Comparison of ENCODE assay signal across 25 cellular contexts in genomic region chr11:6738590-6738989, GRCh38. TPM values are rescaled to one million over a fixed set of nuclear protein-coding genes. Genes with fewer than 3 reads are reported as not detected.
DNase-seq lines count a peak whose midpoint lies in the region; ATAC-seq and TF ChIP-seq lines count a peak whose summit lies in the region.
"Had no signal": no experiment of that assay in that cellular context is flagged by ENCODE, and none has a peak within 500 bp of the region (broad histone marks: within the 10 kb centered on the region; RNA-seq: fewer than 3 reads in every experiment).

No MANE protein-coding gene starts in this region.

- H3K27ac ChIP-seq in CD4-positive, alpha-beta memory T cell (ENCODE audit: low read depth, low read length): peak overlapping the region; percentile 38
- H3K27ac ChIP-seq in naive thymus-derived CD4-positive, alpha-beta T cell (ENCODE audit: low read depth, low read length): peak overlapping the region; percentile 61
- no peak overlapping the region for H3K27ac ChIP-seq in foreskin keratinocyte
- H3K27ac ChIP-seq: A549, cardiac muscle cell, coronary artery, right atrium auricular region, SJSA1, tibial artery, vagina had no signal

- peak overlapping the region; percentile 78 for H3K27ac Mint-ChIP-seq in activated CD8-positive, alpha-beta T cell treated with anti-CD3 and anti-CD28 coated beads for 36 hours
- no peak overlapping the region for H3K27ac Mint-ChIP-seq in activated CD8-positive, alpha-beta T cell treated with anti-CD3 and anti-CD28 coated beads, Interleukin-2, amount 10 ng/mL, durations not matched to agents 7 days and 5 days
- H3K27ac Mint-ChIP-seq in CD4-positive, alpha-beta memory T cell: peak overlapping the region; percentile 60 to 89 (median 75)
- H3K27ac Mint-ChIP-seq in activated T-helper 17 cell treated with anti-CD3 and anti-CD28 coated beads, Interleukin-2, amount 50 U/mL, for 72 hours: no peak overlapping the region
- H3K27ac Mint-ChIP-seq in naive thymus-derived CD4-positive, alpha-beta T cell: peak overlapping the region in 8 of 9 donors; percentile 26 to 92 (median 83)

- H3K4me3 ChIP-seq in CD4-positive, alpha-beta memory T cell (ENCODE audit: low read length in 2 of 2): no peak overlapping the region
- H3K4me3 ChIP-seq in naive thymus-derived CD4-positive, alpha-beta T cell (ENCODE audit: low read length): no peak overlapping the region
- H3K4me3 ChIP-seq: A549, cardiac muscle cell, coronary artery, GM12878, right atrium auricular region, SJSA1, smooth muscle cell, tibial artery, vagina had no signal

- no peaks in the 10 kb centered on the region for H3K27me3 Mint-ChIP-seq in activated CD8-positive, alpha-beta T cell treated with anti-CD3 and anti-CD28 coated beads for 36 hours
- H3K27me3 Mint-ChIP-seq in activated CD8-positive, alpha-beta T cell treated with anti-CD3 and anti-CD28 coated beads, Interleukin-2, amount 10 ng/mL, durations not matched to agents 7 days and 5 days (ENCODE audit: low read depth): no peaks in the 10 kb centered on the region
- H3K27me3 Mint-ChIP-seq in CD4-positive, alpha-beta memory T cell: no peaks in the 10 kb centered on the region
- H3K27me3 Mint-ChIP-seq in activated T-helper 17 cell treated with anti-CD3 and anti-CD28 coated beads, Interleukin-2, amount 50 U/mL, for 72 hours: no peaks in the 10 kb centered on the region
- H3K27me3 Mint-ChIP-seq in naive thymus-derived CD4-positive, alpha-beta T cell: no peaks in the 10 kb centered on the region

- no peak for TF ChIP-seq CTCF in activated CD8-positive, alpha-beta T cell treated with anti-CD3 and anti-CD28 coated beads for 36 hours (IDR thresholded peaks at IDR 0.05)
- no peak for TF ChIP-seq CTCF in foreskin keratinocyte (conservative IDR thresholded peaks at IDR 0.05)

- CTCF ChIA-PET in activated CD8-positive, alpha-beta T cell treated with anti-CD3 and anti-CD28 coated beads for 36 hours (lab: Charles Lee): interaction anchor here (0.6 to 17.9 kb wide), 18 partner anchors 10 to 355 kb away, joined by 3 to 367 read pairs (median 8); partner anchors contain the start of gene MRPL17
- CTCF ChIA-PET in activated CD8-positive, alpha-beta T cell treated with anti-CD3 and anti-CD28 coated beads, Interleukin-2, amount 10 ng/mL, durations not matched to agents 7 days and 5 days (lab: Charles Lee): interaction anchor here (0.6 to 17.1 kb wide), 13 partner anchors 10 to 376 kb away, joined by 3 to 563 read pairs (median 3); no protein-coding TSS in a partner anchor
- CTCF ChIA-PET in CD4-positive, alpha-beta memory T cell (lab: Charles Lee; ENCODE audit: partially characterized antibody): interaction anchor here (0.7 to 18.3 kb wide), 14 partner anchors 10 to 233 kb away, joined by 3 to 730 read pairs (median 14); partner anchors contain the start of genes ILK and MRPL17
- CTCF ChIA-PET in naive thymus-derived CD4-positive, alpha-beta T cell (lab: Charles Lee): interaction anchor here (0.6 to 17.2 kb wide), 6 partner anchors 14 to 206 kb away, joined by 3 to 425 read pairs (median 14); no protein-coding TSS in a partner anchor

- peaks cover 82% of the 10 kb centered on the region for H3K4me1 ChIP-seq in CD4-positive, alpha-beta memory T cell (ENCODE audit: insufficient read depth, low read length)
- peaks cover 65 to 67% of the 10 kb centered on the region in 2 donors for H3K4me1 ChIP-seq in naive thymus-derived CD4-positive, alpha-beta T cell (ENCODE audit: control insufficient read depth in 2 of 2, insufficient read depth in 2 of 2, low read length in 2 of 2)
- H3K4me1 ChIP-seq in foreskin keratinocyte: no peaks in the 10 kb centered on the region
- H3K4me1 ChIP-seq: A549, right atrium auricular region, SJSA1, tibial artery, vagina had no signal

- no peak overlapping the region for H3K4me3 Mint-ChIP-seq in activated CD8-positive, alpha-beta T cell treated with anti-CD3 and anti-CD28 coated beads for 36 hours
- H3K4me3 Mint-ChIP-seq in activated CD8-positive, alpha-beta T cell treated with anti-CD3 and anti-CD28 coated beads, Interleukin-2, amount 10 ng/mL, durations not matched to agents 7 days and 5 days: no peak overlapping the region
- peak overlapping the region in 7 of 8 donors; percentile 23 to 77 (median 47) for H3K4me3 Mint-ChIP-seq in CD4-positive, alpha-beta memory T cell
- peak overlapping the region; percentile 70 for H3K4me3 Mint-ChIP-seq in activated T-helper 17 cell treated with anti-CD3 and anti-CD28 coated beads, Interleukin-2, amount 50 U/mL, for 72 hours
- H3K4me3 Mint-ChIP-seq in naive thymus-derived CD4-positive, alpha-beta T cell: peak overlapping the region in 9 of 10 donors; percentile 4 to 90 (median 46)

- POLR2A ChIA-PET in activated CD8-positive, alpha-beta T cell treated with anti-CD3 and anti-CD28 coated beads for 36 hours (lab: Charles Lee): interaction anchor here (1.1 kb wide), 2 partner anchors 10 to 145 kb away, joined by 3 to 5 read pairs; no protein-coding TSS in a partner anchor
- POLR2A ChIA-PET in activated CD8-positive, alpha-beta T cell treated with anti-CD3 and anti-CD28 coated beads, Interleukin-2, amount 10 ng/mL, durations not matched to agents 7 days and 5 days (lab: Charles Lee): interaction anchor here (4.3 kb wide), 1 partner anchor 8 kb away, joined by 20 read pairs; no protein-coding TSS in a partner anchor
- POLR2A ChIA-PET in CD4-positive, alpha-beta memory T cell (lab: Charles Lee; ENCODE audit: partially characterized antibody): interaction anchor here (0.6 to 5.8 kb wide), 6 partner anchors 8 to 121 kb away, joined by 3 to 82 read pairs (median 6); no protein-coding TSS in a partner anchor
- POLR2A ChIA-PET in naive thymus-derived CD4-positive, alpha-beta T cell (lab: Charles Lee): interaction anchor here (0.8 to 10.0 kb wide), 5 partner anchors 8 to 348 kb away, joined by 3 to 76 read pairs (median 3); partner anchors contain the start of gene SMPD1

- no peaks in the 10 kb centered on the region for H3K27me3 ChIP-seq in CD4-positive, alpha-beta memory T cell (ENCODE audit: insufficient read depth, low read length)
- H3K27me3 ChIP-seq in naive thymus-derived CD4-positive, alpha-beta T cell (ENCODE audit: control insufficient read depth in 2 of 2, insufficient read depth in 2 of 2, low read length in 2 of 2): no peaks in the 10 kb centered on the region
- no peaks in the 10 kb centered on the region for H3K27me3 ChIP-seq in foreskin keratinocyte
- H3K27me3 ChIP-seq: cardiac muscle cell, right atrium auricular region, SJSA1, vagina had no signal

- peaks cover 82% of the 10 kb centered on the region for H3K4me1 Mint-ChIP-seq in activated CD8-positive, alpha-beta T cell treated with anti-CD3 and anti-CD28 coated beads for 36 hours (ENCODE audit: low read depth)
- peaks cover 85% of the 10 kb centered on the region for H3K4me1 Mint-ChIP-seq in activated CD8-positive, alpha-beta T cell treated with anti-CD3 and anti-CD28 coated beads, Interleukin-2, amount 10 ng/mL, durations not matched to agents 7 days and 5 days (ENCODE audit: low read depth)
- peaks cover 72 to 90% (median 82%) of the 10 kb centered on the region in 4 donors for H3K4me1 Mint-ChIP-seq in CD4-positive, alpha-beta memory T cell
- H3K4me1 Mint-ChIP-seq in activated T-helper 17 cell treated with anti-CD3 and anti-CD28 coated beads, Interleukin-2, amount 50 U/mL, for 72 hours: peaks cover 74% of the 10 kb centered on the region
- H3K4me1 Mint-ChIP-seq in naive thymus-derived CD4-positive, alpha-beta T cell: peaks cover 67 to 96% (median 86%) of the 10 kb centered on the region in 7 donors

- no peaks in the 10 kb centered on the region for H3K9me3 ChIP-seq in CD4-positive, alpha-beta memory T cell (ENCODE audit: control insufficient read depth in 1 of 2, low read length in 2 of 2)
- no peaks in the 10 kb centered on the region for H3K9me3 ChIP-seq in naive thymus-derived CD4-positive, alpha-beta T cell (ENCODE audit: control insufficient read depth in 2 of 3, low read length in 3 of 3)
- H3K9me3 ChIP-seq: A549, right atrium auricular region, SJSA1, vagina had no signal

- ATAC-seq in activated CD8-positive, alpha-beta T cell treated with anti-CD3 and anti-CD28 coated beads for 36 hours: no peak
- no peak for ATAC-seq in activated CD8-positive, alpha-beta T cell treated with anti-CD3 and anti-CD28 coated beads, Interleukin-2, amount 10 ng/mL, durations not matched to agents 7 days and 5 days
- ATAC-seq in activated T-helper 17 cell treated with anti-CD3 and anti-CD28 coated beads, Interleukin-2, amount 50 U/mL, for 72 hours (replicated peaks): peak; percentile 11
- no peak for ATAC-seq in naive thymus-derived CD4-positive, alpha-beta T cell
- ATAC-seq in HG03139 (IDR thresholded peaks at IDR 0.05; ENCODE audit: unreplicated experiment): no peak
- no peak for ATAC-seq in foreskin keratinocyte

- no peak for DNase-seq in activated CD8-positive, alpha-beta T cell treated with anti-CD3 and anti-CD28 coated beads for 36 hours
- DNase-seq in activated CD8-positive, alpha-beta T cell treated with anti-CD3 and anti-CD28 coated beads, Interleukin-2, amount 10 ng/mL, durations not matched to agents 7 days and 5 days: no peak
- DNase-seq in CD4-positive, alpha-beta memory T cell: no peak
- no peak for DNase-seq in naive thymus-derived CD4-positive, alpha-beta T cell
- no peak for DNase-seq in SIG-M5 (lab: John Stamatoyannopoulos, UW)
- DNase-seq in foreskin keratinocyte: no peak
- DNase-seq: activated T-cell treated with anti-CD3 and anti-CD28 coated beads, Interleukin-2, amount 50 U/mL, for 1 hour; NCI-H1092; NCI-H187; NCI-H446 treated with DMSO at 0.1 percent for 48 hours had no signal

- peaks cover 33% of the 10 kb centered on the region for H3K36me3 Mint-ChIP-seq in activated CD8-positive, alpha-beta T cell treated with anti-CD3 and anti-CD28 coated beads for 36 hours (ENCODE audit: low read depth)
- peaks cover 66% of the 10 kb centered on the region for H3K36me3 Mint-ChIP-seq in activated CD8-positive, alpha-beta T cell treated with anti-CD3 and anti-CD28 coated beads, Interleukin-2, amount 10 ng/mL, durations not matched to agents 7 days and 5 days (ENCODE audit: low read depth)
- H3K36me3 Mint-ChIP-seq in CD4-positive, alpha-beta memory T cell: peaks cover 40 to 64% of the 10 kb centered on the region in 2 donors
- H3K36me3 Mint-ChIP-seq in activated T-helper 17 cell treated with anti-CD3 and anti-CD28 coated beads, Interleukin-2, amount 50 U/mL, for 72 hours (ENCODE audit: low read depth): peaks cover 66% of the 10 kb centered on the region
- H3K36me3 Mint-ChIP-seq in naive thymus-derived CD4-positive, alpha-beta T cell: peaks cover 7 to 46% (median 36%) of the 10 kb centered on the region in 5 donors

- intact Hi-C loops in activated CD8-positive, alpha-beta T cell treated with anti-CD3 and anti-CD28 coated beads for 36 hours (cut with micrococcal nuclease): loop anchor here (1.0 kb wide), 1 partner anchor 19 kb away; no protein-coding TSS in a partner anchor
- intact Hi-C loops in CD4-positive, alpha-beta memory T cell (cut with micrococcal nuclease): loop anchor here (1.0 to 10.0 kb wide), 4 partner anchors 8 to 504 kb away; partner anchors contain the start of genes CNGA4 and FHIP1B
- intact Hi-C loops in naive thymus-derived CD4-positive, alpha-beta T cell (cut with micrococcal nuclease): loop anchor here (1.0 to 2.0 kb wide), 3 partner anchors 8 to 36 kb away; no protein-coding TSS in a partner anchor

- H3K36me3 ChIP-seq in CD4-positive, alpha-beta memory T cell (ENCODE audit: insufficient read depth, low read length): peaks cover 3% of the 10 kb centered on the region
- H3K36me3 ChIP-seq in naive thymus-derived CD4-positive, alpha-beta T cell (ENCODE audit: control insufficient read depth in 2 of 3, insufficient read depth in 3 of 3, low read length in 3 of 3): peaks cover 0 to 18% (median 5%) of the 10 kb centered on the region in 3 experiments
- H3K36me3 ChIP-seq: cardiac muscle cell, right atrium auricular region, SJSA1, tibial artery, vagina had no signal

- H3K9me3 Mint-ChIP-seq in activated CD8-positive, alpha-beta T cell treated with anti-CD3 and anti-CD28 coated beads for 36 hours: peaks cover 4% of the 10 kb centered on the region
- H3K9me3 Mint-ChIP-seq in activated CD8-positive, alpha-beta T cell treated with anti-CD3 and anti-CD28 coated beads, Interleukin-2, amount 10 ng/mL, durations not matched to agents 7 days and 5 days (ENCODE audit: insufficient read depth): no peaks in the 10 kb centered on the region
- no peaks in the 10 kb centered on the region for H3K9me3 Mint-ChIP-seq in CD4-positive, alpha-beta memory T cell
- H3K9me3 Mint-ChIP-seq in activated T-helper 17 cell treated with anti-CD3 and anti-CD28 coated beads, Interleukin-2, amount 50 U/mL, for 72 hours: no peaks in the 10 kb centered on the region
- H3K9me3 Mint-ChIP-seq in naive thymus-derived CD4-positive, alpha-beta T cell: no peaks in the 10 kb centered on the region

RNA-seq across cellular contexts. Expression of gene OR2AG2, which starts 33.2 kb away (rescaled TPM):
- under 1 TPM; 0.29 to 0.45 TPM for total RNA-seq in activated CD8-positive, alpha-beta T cell treated with anti-CD3 and anti-CD28 coated beads for 36 hours
- under 1 TPM; 0.08 to 0.23 TPM for total RNA-seq in activated CD8-positive, alpha-beta T cell treated with anti-CD3 and anti-CD28 coated beads, Interleukin-2, amount 10 ng/mL, durations not matched to agents 7 days and 5 days
- total RNA-seq in CD4-positive, alpha-beta memory T cell: not detected
- polyA plus RNA-seq in CD4-positive, alpha-beta memory T cell: not detected
- under 1 TPM in 1 of 2 donors, not detected in 1; 0.08 TPM for total RNA-seq in activated T-helper 17 cell treated with anti-CD3 and anti-CD28 coated beads, Interleukin-2, amount 50 U/mL, for 72 hours
- under 1 TPM in 1 of 5 experiments, not detected in 4; 0.15 TPM for total RNA-seq in naive thymus-derived CD4-positive, alpha-beta T cell
- not detected for polyA plus RNA-seq in naive thymus-derived CD4-positive, alpha-beta T cell
- total RNA-seq in foreskin keratinocyte: 0.03 and 0.04 TPM in 2 replicates
- 0.02 TPM in 1 of 2 replicates, not detected in the other for polyA plus RNA-seq in foreskin keratinocyte
- total RNA-seq: HT1080, right atrium auricular region, SJSA1, vagina had no signal

RNA-seq across cellular contexts. Expression of gene OR2AG1, which starts 44.2 kb away (rescaled TPM):
- not detected for total RNA-seq in activated CD8-positive, alpha-beta T cell treated with anti-CD3 and anti-CD28 coated beads for 36 hours
- not detected for total RNA-seq in activated CD8-positive, alpha-beta T cell treated with anti-CD3 and anti-CD28 coated beads, Interleukin-2, amount 10 ng/mL, durations not matched to agents 7 days and 5 days
- not detected for total RNA-seq in CD4-positive, alpha-beta memory T cell
- polyA plus RNA-seq in CD4-positive, alpha-beta memory T cell: not detected
- not detected for total RNA-seq in activated T-helper 17 cell treated with anti-CD3 and anti-CD28 coated beads, Interleukin-2, amount 50 U/mL, for 72 hours
- not detected for total RNA-seq in naive thymus-derived CD4-positive, alpha-beta T cell
- not detected for polyA plus RNA-seq in naive thymus-derived CD4-positive, alpha-beta T cell
- total RNA-seq in foreskin keratinocyte: not detected in 2 replicates
- polyA plus RNA-seq in foreskin keratinocyte: not detected in 2 replicates
- total RNA-seq: activated CD8-positive, alpha-beta memory T cell treated with anti-CD3 and anti-CD28 coated beads for 36 hours; astrocyte; cardiac muscle cell; GM12878; H4; HT1080; right atrium auricular region; SJSA1; smooth muscle cell; vagina had no signal
- polyA plus RNA-seq: A549, GM12878, smooth muscle cell had no signal

RNA-seq across cellular contexts. Expression of gene MRPL17, which starts 55.5 kb away (rescaled TPM):
- 100 to 1,000 TPM; 140 to 144 TPM for total RNA-seq in activated CD8-positive, alpha-beta T cell treated with anti-CD3 and anti-CD28 coated beads for 36 hours
- 10 to 100 TPM; 60.6 to 69.2 TPM for total RNA-seq in activated CD8-positive, alpha-beta T cell treated with anti-CD3 and anti-CD28 coated beads, Interleukin-2, amount 10 ng/mL, durations not matched to agents 7 days and 5 days
- 10 to 100 TPM; 33.4 to 36.9 TPM for total RNA-seq in CD4-positive, alpha-beta memory T cell
- polyA plus RNA-seq in CD4-positive, alpha-beta memory T cell: 10 to 100 TPM; 12.7 to 42.6 TPM
- 10 to 100 TPM; 65.8 to 74.7 TPM for total RNA-seq in activated T-helper 17 cell treated with anti-CD3 and anti-CD28 coated beads, Interleukin-2, amount 50 U/mL, for 72 hours
- 10 to 100 TPM in 4 of 5 experiments, 1 to 10 TPM in 1; 10.0 to 70.3 (median 26.4) TPM for total RNA-seq in naive thymus-derived CD4-positive, alpha-beta T cell
- polyA plus RNA-seq in naive thymus-derived CD4-positive, alpha-beta T cell: 10 to 100 TPM; 21.6 to 33.4 TPM
- 70.5 and 78.7 TPM in 2 replicates for total RNA-seq in foreskin keratinocyte
- polyA plus RNA-seq in foreskin keratinocyte: 143 and 152 TPM in 2 replicates

Comparison
In these comparisons a context has a peak if more than half of its experiments do, and no peak if none do; other contexts are left out.
1. H3K27ac Mint-ChIP-seq: peak in activated CD8-positive, alpha-beta T cell treated with anti-CD3 and anti-CD28 coated beads for 36 hours (single experiment), CD4-positive, alpha-beta memory T cell (7 of 7) and naive thymus-derived CD4-positive, alpha-beta T cell (8 of 9); none in activated CD8-positive, alpha-beta T cell treated with anti-CD3 and anti-CD28 coated beads, Interleukin-2, amount 10 ng/mL, durations not matched to agents 7 days and 5 days (single experiment) and activated T-helper 17 cell treated with anti-CD3 and anti-CD28 coated beads, Interleukin-2, amount 50 U/mL, for 72 hours (single experiment).
2. H3K4me3 Mint-ChIP-seq: peak in CD4-positive, alpha-beta memory T cell (7 of 8), activated T-helper 17 cell treated with anti-CD3 and anti-CD28 coated beads, Interleukin-2, amount 50 U/mL, for 72 hours (single experiment) and naive thymus-derived CD4-positive, alpha-beta T cell (9 of 10); none in activated CD8-positive, alpha-beta T cell treated with anti-CD3 and anti-CD28 coated beads for 36 hours (single experiment) and activated CD8-positive, alpha-beta T cell treated with anti-CD3 and anti-CD28 coated beads, Interleukin-2, amount 10 ng/mL, durations not matched to agents 7 days and 5 days (single experiment).